12 cellular contexts compared by ENCODE assay signal in the genomic region with DNA sequence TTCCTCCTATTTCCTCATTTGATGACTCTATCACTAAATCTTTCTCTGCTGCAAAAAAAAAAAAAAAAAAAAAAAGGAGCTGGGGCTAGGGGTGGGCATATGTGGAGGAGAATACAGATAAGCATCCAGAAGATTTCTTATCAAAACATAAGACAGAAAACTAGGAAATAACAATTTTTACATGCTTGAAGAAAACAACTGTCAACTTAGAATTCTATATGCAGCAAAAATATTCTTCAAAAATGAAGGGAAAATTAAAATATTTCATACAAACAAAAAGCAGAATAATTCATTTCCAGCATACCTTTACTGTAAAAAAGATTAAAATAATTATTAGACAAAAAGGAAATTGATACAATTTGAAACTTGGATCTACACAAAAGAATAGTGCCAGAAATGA. TPM values are rescaled to one million over a fixed set of nuclear protein-coding genes. Genes with fewer than 3 reads are reported as not detected.
"Had no signal": no experiment of that assay in that cellular context is flagged by ENCODE, and none has a peak within 500 bp of the region (broad histone marks: within the 10 kb centered on the region; RNA-seq: fewer than 3 reads in every experiment).

No MANE protein-coding gene starts in this region.

- ATAC-seq: HCT116 had no signal

- H3K4me1 ChIP-seq: HAP-1 had no signal

- FAIRE-seq: H1, H54 had no signal

- H3K4me3 ChIP-seq: GM23248, GM23338, HAP-1 had no signal

- H3K9ac ChIP-seq: GM23248 had no signal

- H3K36me3 ChIP-seq: HAP-1 had no signal

- H3K27ac ChIP-seq: GM23248 had no signal

- H3K9me3 ChIP-seq: HAP-1 had no signal

- DNase-seq: GM23248, GOT3, H7, H9, HCEC 1CT, HFFc6 had no signal

RNA-seq across cellular contexts. Expression of a gene that starts 38.7 kb away (rescaled TPM):
- total RNA-seq: GM23248, GM23338, H1, H4, H7, H9, HFFc6 had no signal
- polyA plus RNA-seq: GM23248, GM23338, H1 had no signal
